8 cellular contexts compared by ENCODE assay signal in the genomic region with DNA sequence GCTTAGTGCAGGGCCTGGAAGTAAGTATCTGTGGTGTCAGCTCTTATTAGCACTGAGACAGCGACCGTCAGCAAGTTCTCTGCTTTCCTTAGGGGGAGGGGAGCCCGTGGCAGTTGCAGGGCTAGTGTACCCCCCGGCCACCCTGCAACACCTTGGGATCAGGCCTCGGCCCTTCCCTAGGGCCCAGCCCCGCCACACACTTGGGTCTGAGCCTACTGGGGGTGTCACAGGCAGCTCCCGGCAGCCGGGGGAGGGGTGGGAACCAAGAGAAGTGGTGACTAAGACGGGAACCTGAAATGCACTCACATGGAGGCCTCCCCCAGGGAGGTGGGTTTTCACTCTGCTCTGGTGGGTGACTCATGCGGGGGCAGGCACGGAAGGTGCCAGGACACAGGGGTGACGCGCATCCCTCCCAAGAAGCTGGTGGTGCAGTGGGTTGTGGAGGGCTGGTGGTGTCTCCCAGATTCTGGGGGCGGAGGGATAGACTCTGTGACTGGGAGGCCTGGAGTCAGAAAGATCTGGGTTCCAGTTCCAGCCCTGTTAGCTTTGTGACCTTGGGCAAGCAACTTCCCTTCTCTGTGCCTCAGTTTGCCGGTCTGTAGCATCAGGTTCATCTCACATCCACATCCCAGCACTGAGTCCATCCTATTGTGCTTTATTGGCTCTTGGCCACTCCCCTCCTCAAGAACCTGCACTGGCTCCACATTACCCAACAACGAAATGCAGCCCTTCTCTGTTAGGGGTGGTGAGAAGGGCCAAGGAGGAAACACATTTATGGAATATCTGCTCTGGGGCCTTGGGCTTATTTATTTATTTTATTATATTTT.
DNase-seq lines count a peak whose midpoint lies in the region; ATAC-seq and TF ChIP-seq lines count a peak whose summit lies in the region.

No MANE protein-coding gene starts in this region.

- in situ Hi-C loops in GM13976 (cut with MboI; ENCODE audit: low sequenced_read_pairs, unreplicated experiment): no loop called here

- peak; percentile 72 for DNase-seq in GM13976 (ENCODE audit: low spot score)
- peak; percentile 91 for DNase-seq in RPMI8226
- peak; percentile 48 for DNase-seq in activated effector memory CD4-positive, alpha-beta T cell treated with Interleukin-2 at 50 U/mL for 16 hours
- peak; percentile 94 for DNase-seq in islet precursor cell
- peak; percentile 56 for DNase-seq in stimulated activated CD8-positive, alpha-beta memory T cell treated with anti-CD3 and anti-CD28 coated beads, Interleukin-15, amount 100 ng/mL, for 24 hours (ENCODE audit: low read depth)
- DNase-seq in NK-92 treated with Interleukin-12 subunit alpha and Interleukin-12 subunit beta, amount 100 ng/mL, for 24 hours (lab: John Stamatoyannopoulos, UW): no peak
- DNase-seq in SHP77 treated with DMSO at 0.1 percent for 48 hours (lab: John Stamatoyannopoulos, UW): no peak

- TF ChIP-seq CTCF in GM13976 (IDR thresholded peaks at IDR 0.05; ENCODE audit: borderline replicate concordance, control extremely low read depth, extremely low read depth, insufficient read depth, missing control alignments): no peak

- ATAC-seq in HG02571 (IDR thresholded peaks at IDR 0.05; ENCODE audit: unreplicated experiment): no peak

Comparison
In these comparisons a context has a peak if more than half of its experiments do, and no peak if none do; other contexts are left out.
1. DNase-seq: peak in GM13976 (single experiment), RPMI8226 (single experiment), activated effector memory CD4-positive, alpha-beta T cell treated with Interleukin-2 at 50 U/mL for 16 hours (single experiment), islet precursor cell (single experiment) and stimulated activated CD8-positive, alpha-beta memory T cell treated with anti-CD3 and anti-CD28 coated beads, Interleukin-15, amount 100 ng/mL, for 24 hours (single experiment); none in NK-92 treated with Interleukin-12 subunit alpha and Interleukin-12 subunit beta, amount 100 ng/mL, for 24 hours (single experiment) and SHP77 treated with DMSO at 0.1 percent for 48 hours (single experiment).